Comparison of ENCODE assay signal across 34 cellular contexts in genomic region chr19:30358319-30358718, GRCh38. TPM values are rescaled to one million over a fixed set of nuclear protein-coding genes. Genes with fewer than 3 reads are reported as not detected.
"Had no signal": no experiment of that assay in that cellular context is flagged by ENCODE, and none has a peak within 500 bp of the region (broad histone marks: within the 10 kb centered on the region; RNA-seq: fewer than 3 reads in every experiment).

No MANE protein-coding gene starts in this region.

- H3K4me1 ChIP-seq: adrenal gland, body of pancreas, breast epithelium had no signal

- H3K27ac ChIP-seq: adrenal gland, body of pancreas, brain microvascular endothelial cell, breast epithelium had no signal

- H3K9me3 ChIP-seq: adrenal gland, body of pancreas, breast epithelium had no signal

- H3K4me1 Mint-ChIP-seq: activated B cell treated with CpG ODN at 0.5 μM for 24 hours; activated CD4-positive, alpha-beta T cell treated with anti-CD3 and anti-CD28 coated beads, Interleukin-2, amount 10 ng/mL, durations not matched to agents 24 days and 14 days; activated T-helper 17 cell treated with anti-CD3 and anti-CD28 coated beads, Interleukin-2, amount 50 U/mL, for 72 hours had no signal

- ATAC-seq: activated CD8-positive, alpha-beta T cell treated with anti-CD3 and anti-CD28 coated beads for 36 hours; activated naive CD4-positive, alpha-beta T cell treated with anti-CD3 and anti-CD28 coated beads, Interleukin-2, amount 50 U/mL, for 72 hours; activated T-cell treated with anti-CD3 and anti-CD28 coated beads, Interleukin-2, amount 50 U/mL, for 4 hours; activated T-cell treated with anti-CD3 and anti-CD28 coated beads, Interleukin-2, amount 50 U/mL, for 72 hours; activated T-helper 17 cell treated with anti-CD3 and anti-CD28 coated beads, Interleukin-2, amount 50 U/mL, for 72 hours; body of pancreas had no signal

- H3K4me3 Mint-ChIP-seq: activated B cell treated with CpG ODN at 0.5 μM for 24 hours; activated CD4-positive, alpha-beta memory T cell treated with anti-CD3 and anti-CD28 coated beads for 36 hours; activated CD4-positive, alpha-beta T cell treated with anti-CD3 and anti-CD28 coated beads, Interleukin-2, amount 10 ng/mL, durations not matched to agents 24 days and 14 days; activated CD8-positive, alpha-beta T cell treated with anti-CD3 and anti-CD28 coated beads for 36 hours; activated naive CD4-positive, alpha-beta T cell treated with anti-CD3 and anti-CD28 coated beads for 36 hours; activated naive CD8-positive, alpha-beta T cell treated with anti-CD3 and anti-CD28 coated beads for 36 hours; activated T-cell treated with anti-CD3 and anti-CD28 coated beads, Interleukin-2, amount 50 U/mL, for 4 hours; activated T-cell treated with anti-CD3 and anti-CD28 coated beads, Interleukin-2, amount 50 U/mL, for 72 hours; activated T-helper 1 cell treated with anti-CD3 and anti-CD28 coated beads, Interleukin-12 subunit alpha, Interleukin-12 subunit beta, Interleukin-2, Interleukin-4 antibody, amounts not matched to agents 30 ng/mL and 10 ng/mL and 1 ng/mL, durations not matched to agents 14 hours and 24 hours and 36 hours; activated T-helper 17 cell treated with anti-CD3 and anti-CD28 coated beads, Interleukin-2, amount 50 U/mL, for 72 hours; T-helper 1 cell treated with Interleukin-12 subunit alpha and Interleukin-12 subunit beta and Interleukin-4 antibody, amounts not matched to agents 30 μg/mL and 1 μg/mL, for 36 hours; T-helper 2 cell treated with Interferon-gamma antibody and Interleukin-4, amounts not matched to agents 5 μg/mL and 100 μg/mL, for 36 hours had no signal

- H3K4me3 ChIP-seq: adrenal gland, body of pancreas, breast epithelium had no signal

- H3K27ac Mint-ChIP-seq: activated B cell treated with CpG ODN at 0.5 μM for 24 hours; activated CD4-positive, alpha-beta memory T cell treated with anti-CD3 and anti-CD28 coated beads for 36 hours; activated CD4-positive, alpha-beta T cell treated with anti-CD3 and anti-CD28 coated beads, Interleukin-2, amount 10 ng/mL, durations not matched to agents 24 days and 14 days; activated CD8-positive, alpha-beta T cell treated with anti-CD3 and anti-CD28 coated beads for 36 hours; activated naive CD4-positive, alpha-beta T cell treated with anti-CD3 and anti-CD28 coated beads for 36 hours; activated naive CD4-positive, alpha-beta T cell treated with anti-CD3 and anti-CD28 coated beads, Interleukin-2, amount 50 U/mL, for 72 hours; activated naive CD8-positive, alpha-beta T cell treated with anti-CD3 and anti-CD28 coated beads for 36 hours; activated T-cell treated with anti-CD3 and anti-CD28 coated beads, Interleukin-2, amount 50 U/mL, for 72 hours; activated T-helper 1 cell treated with anti-CD3 and anti-CD28 coated beads, Interleukin-12 subunit alpha, Interleukin-12 subunit beta, Interleukin-2, Interleukin-4 antibody, amounts not matched to agents 30 ng/mL and 10 ng/mL and 1 ng/mL, durations not matched to agents 14 hours and 24 hours and 36 hours; activated T-helper 17 cell treated with anti-CD3 and anti-CD28 coated beads, Interleukin-2, amount 50 U/mL, for 72 hours; T-helper 1 cell treated with Interleukin-12 subunit alpha and Interleukin-12 subunit beta and Interleukin-4 antibody, amounts not matched to agents 30 μg/mL and 1 μg/mL, for 36 hours; T-helper 2 cell treated with Interferon-gamma antibody and Interleukin-4, amounts not matched to agents 5 μg/mL and 100 μg/mL, for 36 hours had no signal

- DNase-seq: activated B cell treated with CpG ODN at 0.5 μM for 24 hours; activated CD4-positive, alpha-beta memory T cell treated with anti-CD3 and anti-CD28 coated beads for 36 hours; activated CD4-positive, alpha-beta T cell treated with anti-CD3 and anti-CD28 coated beads for 4 hours; activated CD4-positive, alpha-beta T cell treated with anti-CD3 and anti-CD28 coated beads, Interleukin-2, amount 10 ng/mL, durations not matched to agents 24 days and 14 days; activated CD4-positive, alpha-beta T cell treated with anti-CD3 and anti-CD28 coated beads, Interleukin-2, amount 50 U/mL, for 1 hour; activated CD4-positive, alpha-beta T cell treated with anti-CD3 and anti-CD28 coated beads, Interleukin-2, amount 50 U/mL, for 4 hours; activated CD4-positive, CD25-positive, alpha-beta regulatory T cell treated with anti-CD3 and anti-CD28 coated beads, Interleukin-2, amount 50 U/mL, for 72 hours; activated CD8-positive, alpha-beta T cell treated with anti-CD3 and anti-CD28 coated beads for 36 hours; activated effector memory CD4-positive, alpha-beta T cell treated with anti-CD3 and anti-CD28 coated beads, Interleukin-2, amount 50 U/mL, for 16 hours; activated gamma-delta T cell treated with Interleukin-2 at 50 U/mL for 16 hours; activated naive CD4-positive, alpha-beta T cell; activated naive CD4-positive, alpha-beta T cell treated with anti-CD3 and anti-CD28 coated beads for 36 hours; activated naive CD4-positive, alpha-beta T cell treated with anti-CD3 and anti-CD28 coated beads, Interleukin-2, amount 50 U/mL, for 16 hours; activated naive CD8-positive, alpha-beta T cell treated with anti-CD3 and anti-CD28 coated beads for 36 hours; activated T-cell treated with anti-CD3 and anti-CD28 coated beads for 4 hours; activated T-cell treated with anti-CD3 and anti-CD28 coated beads, Interleukin-2, amount 50 U/mL, for 1 hour; activated T-cell treated with anti-CD3 and anti-CD28 coated beads, Interleukin-2, amount 50 U/mL, for 4 hours; activated T-cell treated with anti-CD3 and anti-CD28 coated beads, Interleukin-2, amount 50 U/mL, for 72 hours; adrenal gland; amniotic stem cell; aorta; body of pancreas; brain microvascular endothelial cell; central memory CD4-positive, alpha-beta T cell; T-helper 1 cell; T-helper 2 cell; T-helper 9 cell had no signal

- H3K36me3 ChIP-seq: adrenal gland, brain microvascular endothelial cell, breast epithelium had no signal

- H3K36me3 Mint-ChIP-seq: activated CD4-positive, alpha-beta memory T cell treated with anti-CD3 and anti-CD28 coated beads for 36 hours; activated naive CD4-positive, alpha-beta T cell treated with anti-CD3 and anti-CD28 coated beads, Interleukin-2, amount 50 U/mL, for 72 hours; activated naive CD8-positive, alpha-beta T cell treated with anti-CD3 and anti-CD28 coated beads for 36 hours had no signal

- H3K27me3 ChIP-seq: adrenal gland, body of pancreas, brain microvascular endothelial cell had no signal

- H3K9me3 Mint-ChIP-seq: activated B cell treated with CpG ODN at 0.5 μM for 24 hours; activated CD4-positive, alpha-beta memory T cell treated with anti-CD3 and anti-CD28 coated beads for 36 hours; activated CD4-positive, alpha-beta T cell treated with anti-CD3 and anti-CD28 coated beads, Interleukin-2, amount 10 ng/mL, durations not matched to agents 24 days and 14 days; activated CD8-positive, alpha-beta T cell treated with anti-CD3 and anti-CD28 coated beads for 36 hours; activated naive CD4-positive, alpha-beta T cell treated with anti-CD3 and anti-CD28 coated beads for 36 hours; activated naive CD4-positive, alpha-beta T cell treated with anti-CD3 and anti-CD28 coated beads, Interleukin-2, amount 50 U/mL, for 72 hours; activated naive CD8-positive, alpha-beta T cell treated with anti-CD3 and anti-CD28 coated beads for 36 hours; activated T-cell treated with anti-CD3 and anti-CD28 coated beads, Interleukin-2, amount 50 U/mL, for 4 hours; activated T-cell treated with anti-CD3 and anti-CD28 coated beads, Interleukin-2, amount 50 U/mL, for 72 hours; activated T-helper 1 cell treated with anti-CD3 and anti-CD28 coated beads, Interleukin-12 subunit alpha, Interleukin-12 subunit beta, Interleukin-2, Interleukin-4 antibody, amounts not matched to agents 30 ng/mL and 10 ng/mL and 1 ng/mL, durations not matched to agents 14 hours and 24 hours and 36 hours; activated T-helper 17 cell treated with anti-CD3 and anti-CD28 coated beads, Interleukin-2, amount 50 U/mL, for 72 hours; T-helper 1 cell treated with Interleukin-12 subunit alpha and Interleukin-12 subunit beta and Interleukin-4 antibody, amounts not matched to agents 30 μg/mL and 1 μg/mL, for 36 hours; T-helper 2 cell treated with Interferon-gamma antibody and Interleukin-4, amounts not matched to agents 5 μg/mL and 100 μg/mL, for 36 hours had no signal

RNA-seq across cellular contexts. Expression of gene ZNF536, which starts 13.9 kb away (rescaled TPM):
- total RNA-seq: activated B cell treated with CpG ODN at 0.5 μM for 24 hours; activated CD4-positive, alpha-beta memory T cell treated with anti-CD3 and anti-CD28 coated beads for 36 hours; activated CD4-positive, alpha-beta T cell treated with anti-CD3 and anti-CD28 coated beads, Interleukin-2, amount 10 ng/mL, durations not matched to agents 24 days and 14 days; activated CD8-positive, alpha-beta memory T cell treated with anti-CD3 and anti-CD28 coated beads for 36 hours; activated CD8-positive, alpha-beta T cell treated with anti-CD3 and anti-CD28 coated beads for 36 hours; activated naive CD4-positive, alpha-beta T cell treated with anti-CD3 and anti-CD28 coated beads for 36 hours; activated naive CD4-positive, alpha-beta T cell treated with anti-CD3 and anti-CD28 coated beads, Interleukin-2, amount 50 U/mL, for 72 hours; activated naive CD8-positive, alpha-beta T cell treated with anti-CD3 and anti-CD28 coated beads for 36 hours; activated T-cell treated with anti-CD3 and anti-CD28 coated beads, Interleukin-2, amount 50 U/mL, for 4 hours; activated T-helper 1 cell treated with anti-CD3 and anti-CD28 coated beads, Interleukin-12 subunit alpha, Interleukin-12 subunit beta, Interleukin-2, Interleukin-4 antibody, amounts not matched to agents 30 ng/mL and 10 ng/mL and 1 ng/mL, durations not matched to agents 14 hours and 24 hours and 36 hours; activated T-helper 17 cell treated with anti-CD3 and anti-CD28 coated beads, Interleukin-2, amount 50 U/mL, for 72 hours; body of pancreas had no signal
